In genomic region chr3:99808163-99808794, GRCh38 we compare ENCODE assay signal across 10 cellular contexts. TPM values are rescaled to one million over a fixed set of nuclear protein-coding genes. Genes with fewer than 3 reads are reported as not detected.
DNase-seq lines count a peak whose midpoint lies in the region; ATAC-seq, FAIRE-seq and TF ChIP-seq lines count a peak whose summit lies in the region.
"Had no signal": no experiment of that assay in that cellular context is flagged by ENCODE, and none has a peak within 500 bp of the region (broad histone marks: within the 10 kb centered on the region; RNA-seq: fewer than 3 reads in every experiment).

No MANE protein-coding gene starts in this region.

- peak; percentile 40 for DNase-seq in NCI-H1436 (lab: John Stamatoyannopoulos, UW)
- no peak for DNase-seq in NCI-H1436 treated with DMSO at 0.1 percent for 48 hours (lab: John Stamatoyannopoulos, UW)
- DNase-seq in GM23338 (ENCODE audit: low spot score): peak; percentile 86
- peak; percentile 3 for DNase-seq in NCI-H1417 treated with DMSO at 0.1 percent for 48 hours (lab: John Stamatoyannopoulos, UW)
- peak in 18 of 34 experiments; percentile 7 to 43 (median 22) for DNase-seq in T-cell
- DNase-seq in endothelial cell of umbilical vein (ENCODE audit: low read depth, low spot score): peak; percentile 86
- DNase-seq in myocyte (ENCODE audit: low read depth): peak; percentile 79

- H3K9me2 ChIP-seq in GM23338 (ENCODE audit: insufficient read depth): no peaks in the 10 kb centered on the region

- H3K27ac Mint-ChIP-seq in GM23338: no peak overlapping the region
- no peak overlapping the region for H3K27ac Mint-ChIP-seq in T-cell

- H3K4me2 ChIP-seq in GM23338 (no peak overlapping the region), endothelial cell of umbilical vein (ENCODE audit: insufficient read depth, low read length) (no peak overlapping the region)

- H3K27me3 ChIP-seq in GM23338 (ENCODE audit: insufficient read depth): no peaks in the 10 kb centered on the region
- no peaks in the 10 kb centered on the region for H3K27me3 ChIP-seq in endothelial cell of umbilical vein (ENCODE audit: control insufficient read depth in 2 of 2, insufficient read depth in 2 of 2, low read length in 2 of 2)

- H4K20me1 ChIP-seq in GM23338 (replicated peaks; ENCODE audit: insufficient read depth) (no peaks in the 10 kb centered on the region), endothelial cell of umbilical vein (replicated peaks; ENCODE audit: control insufficient read depth, extremely low read depth, insufficient read depth, low read length) (no peaks in the 10 kb centered on the region)

- H3K36me3 Mint-ChIP-seq in GM23338 (ENCODE audit: low read depth): peaks cover 31% of the 10 kb centered on the region
- H3K36me3 Mint-ChIP-seq in T-cell: peaks cover 9% of the 10 kb centered on the region

- no peak overlapping the region for H2AFZ ChIP-seq in GM23338
- no peak overlapping the region for H2AFZ ChIP-seq in endothelial cell of umbilical vein (ENCODE audit: low read depth, low read length)

- peak; percentile 88 for TF ChIP-seq CTCF in GM23338 (conservative IDR thresholded peaks at IDR 0.05; ENCODE audit: low read depth in 2 of 2)
- TF ChIP-seq CTCF in endothelial cell of umbilical vein (IDR thresholded peaks at IDR 0.05; ENCODE audit: extremely low read depth in 1 of 2, insufficient read depth in 1 of 2, low read depth in 1 of 2, low read length in 2 of 2): peak; percentile 84 to 87

- H3K4me3 Mint-ChIP-seq in GM23338 (no peak overlapping the region), T-cell (no peak overlapping the region)

- H3K4me1 Mint-ChIP-seq in GM23338 (no peaks in the 10 kb centered on the region), T-cell (peaks cover 2 to 4% (median 3%) of the 10 kb centered on the region in 3 donors)

- H3K9me3 ChIP-seq in endothelial cell of umbilical vein (replicated peaks; ENCODE audit: control insufficient read depth, insufficient read depth, low read length): peaks cover 6% of the 10 kb centered on the region

- H3K4me1 ChIP-seq in GM23338 (ENCODE audit: insufficient read depth): no peaks in the 10 kb centered on the region
- no peaks in the 10 kb centered on the region for H3K4me1 ChIP-seq in endothelial cell of umbilical vein (ENCODE audit: control insufficient read depth, extremely low read depth, insufficient read depth, low read length)

- H3K79me2 ChIP-seq in GM23338 (replicated peaks; ENCODE audit: insufficient read depth) (no peaks in the 10 kb centered on the region), endothelial cell of umbilical vein (ENCODE audit: control insufficient read depth, insufficient read depth, low read length) (no peaks in the 10 kb centered on the region)

- POLR2A ChIA-PET in T-cell (lab: Charles Lee) (no interaction called here), endothelial cell of umbilical vein (lab: Charles Lee) (no interaction called here)

- peak; percentile 78 for FAIRE-seq in endothelial cell of umbilical vein (lab: Jason Lieb, UNC)
- FAIRE-seq: A204.1, colon had no signal

- H3K4me3 ChIP-seq in GM23338 (no peak overlapping the region), endothelial cell of umbilical vein (replicated peaks in 1 of 3; ENCODE audit: insufficient read depth in 1 of 3, low read depth in 1 of 3, low read length in 3 of 3) (no peak overlapping the region)

- H3K27ac ChIP-seq in GM23338 (ENCODE audit: low read depth) (no peak overlapping the region), endothelial cell of umbilical vein (ENCODE audit: insufficient read depth, low read depth, low read length) (no peak overlapping the region)

- no peaks in the 10 kb centered on the region for H3K36me3 ChIP-seq in GM23338 (ENCODE audit: insufficient read depth)
- no peaks in the 10 kb centered on the region for H3K36me3 ChIP-seq in endothelial cell of umbilical vein (ENCODE audit: control insufficient read depth in 2 of 2, extremely low read depth in 1 of 2, insufficient read depth in 2 of 2, low read length in 2 of 2)

- H3K9me3 Mint-ChIP-seq in GM23338 (peaks cover 34% of the 10 kb centered on the region), T-cell (peaks cover 6 to 8% (median 7%) of the 10 kb centered on the region in 3 donors)

- dilution Hi-C loops in endothelial cell of umbilical vein (cut with MboI; ENCODE audit: extremely low pct_ligation_motif_present, low sequenced_read_pairs): no loop called here

- no peak overlapping the region for H3K9ac ChIP-seq in endothelial cell of umbilical vein (replicated peaks; ENCODE audit: extremely low read depth, insufficient read depth, low read length)

- no TSS peak for BruUV-seq in endothelial cell of umbilical vein (replicated peaks; lab: Mats Ljungman, UMichigan)

- ATAC-seq in GM23338 (peak; percentile 63), T-cell (replicated peaks in 1 of 4) (peak in 3 of 4 experiments; percentile 37 to 45 (median 44)), GM19351 (IDR thresholded peaks at IDR 0.05; ENCODE audit: unreplicated experiment) (no peak)

- no peak for TF ChIP-seq POLR2A in endothelial cell of umbilical vein (IDR thresholded peaks at IDR 0.05; ENCODE audit: low read depth, low read length)

- H3F3A ChIP-seq in GM23338 (replicated peaks; ENCODE audit: low read depth): no peaks in the 10 kb centered on the region

- H3K9me1 ChIP-seq in endothelial cell of umbilical vein (replicated peaks; ENCODE audit: control insufficient read depth, extremely low read depth, insufficient read depth, low read length): no peaks in the 10 kb centered on the region

- CTCF ChIA-PET in T-cell (lab: Charles Lee) (interaction anchor here (0.6 to 1.7 kb wide), 12 partner anchors 9 to 993 kb away, joined by 3 to 7 read pairs (median 4); partner anchors contain the start of gene CMSS1 (in 2 of the 2)), endothelial cell of umbilical vein (lab: Charles Lee) (interaction anchor here (0.6 to 3.2 kb wide), 25 partner anchors 9 to 991 kb away, joined by 3 to 32 read pairs (median 4); partner anchors contain the start of gene CMSS1)

- intact Hi-C loops in endothelial cell of umbilical vein (cut with micrococcal nuclease): loop anchor here (1.0 to 5.0 kb wide), 3 partner anchors 311 to 785 kb away; no protein-coding TSS in a partner anchor

- H3K27me3 Mint-ChIP-seq in GM23338 (ENCODE audit: insufficient read depth, low read depth, poor library complexity) (no peaks in the 10 kb centered on the region), T-cell (no peaks in the 10 kb centered on the region)

TF ChIP-seq in GM23338, 12 proteins besides CTCF, POLR2A, EP300 and RAD21 (continues in another document):
- TF ChIP-seq EZH2 (IDR thresholded peaks at IDR 0.05; ENCODE audit: low read depth, unreplicated experiment) (no peak), ZNF331 (CRISPR knock-in tag; IDR thresholded peaks at IDR 0.05; ENCODE audit: low read depth) (no peak), POLR2AphosphoS5 (IDR thresholded peaks at IDR 0.05; ENCODE audit: low read depth) (no peak), EZH2phosphoT487 (IDR thresholded peaks at IDR 0.05; ENCODE audit: unreplicated experiment) (no peak), STAT1 (IDR thresholded peaks at IDR 0.05; ENCODE audit: unreplicated experiment) (no peak), NANOG (IDR thresholded peaks at IDR 0.05; ENCODE audit: borderline replicate concordance) (no peak)

TF ChIP-seq in endothelial cell of umbilical vein, 7 proteins besides CTCF, POLR2A, EP300 and RAD21:
- TF ChIP-seq POLR2AphosphoS5 (IDR thresholded peaks at IDR 0.05; ENCODE audit: insufficient read depth, low read depth, low read length): no peak
- TF ChIP-seq FOS (IDR thresholded peaks at IDR 0.05; ENCODE audit: borderline replicate concordance, insufficient read depth, low read length): no peak
- TF ChIP-seq GATA2 (IDR thresholded peaks at IDR 0.05; ENCODE audit: insufficient read depth, insufficient read length, low read depth, low read length): no peak
- TF ChIP-seq JUN (IDR thresholded peaks at IDR 0.05; ENCODE audit: borderline replicate concordance, insufficient read depth, insufficient read length, low read depth): no peak
- TF ChIP-seq MYC (IDR thresholded peaks at IDR 0.05; ENCODE audit: low read depth, low read length): no peak
- TF ChIP-seq EZH2 (IDR thresholded peaks at IDR 0.05; ENCODE audit: borderline replicate concordance, low read depth, low read length, severe bottlenecking): no peak
- TF ChIP-seq MAX (IDR thresholded peaks at IDR 0.05; ENCODE audit: insufficient read depth, insufficient read length): no peak

RNA-seq across cellular contexts. Expression of gene CMSS1, which starts 9.4 kb away (rescaled TPM):
- 34.4 and 39.4 TPM in 2 replicates for total RNA-seq in GM23338 (2014; rRNA removed; shearing (Covaris generic))
- 187 TPM in 2 replicates for polyA plus RNA-seq in GM23338 (2016; fragmentation: Nextera tagmentation; extraction: Ambion mirVana)
- total RNA-seq in T-cell: 10 to 100 TPM; 16.2 to 22.0 (median 18.3) TPM
- total RNA-seq in endothelial cell of umbilical vein: 60.6 and 61.9 TPM in 2 replicates
- polyA plus RNA-seq in endothelial cell of umbilical vein: 8.2 and 9.7 TPM in 2 replicates
- polyA plus RNA-seq in endothelial cell of umbilical vein (2011; cell fraction: cytosol; rRNA removed): 21.4 and 22.3 TPM in 2 replicates
- 15.9 and 18.1 TPM in 2 replicates for polyA plus RNA-seq in endothelial cell of umbilical vein (2011; cell fraction: nucleus; rRNA removed)
- 31.3 and 64.7 TPM in 2 replicates for polyA plus RNA-seq in endothelial cell of umbilical vein (2012)
- 6.0 and 8.6 TPM in 2 replicates for polyA minus RNA-seq in endothelial cell of umbilical vein
- polyA minus RNA-seq in endothelial cell of umbilical vein (2011; cell fraction: cytosol; rRNA and poly(A)+ RNA removed): 27.2 TPM
- polyA minus RNA-seq in endothelial cell of umbilical vein (2011; cell fraction: nucleus; rRNA and poly(A)+ RNA removed): 28.2 and 35.4 TPM in 2 replicates
- 27.2 and 28.4 TPM in 2 replicates for total RNA-seq in myocyte
- polyA plus RNA-seq in myocyte (2012): 38.3 TPM
